ENCODE assay signal across 27 cellular contexts in genomic region chr14:75091251-75091650, GRCh38. TPM values are rescaled to one million over a fixed set of nuclear protein-coding genes. Genes with fewer than 3 reads are reported as not detected.
"Had no signal": no experiment of that assay in that cellular context is flagged by ENCODE, and none has a peak within 500 bp of the region (broad histone marks: within the 10 kb centered on the region; RNA-seq: fewer than 3 reads in every experiment).

No MANE protein-coding gene starts in this region.

- H3K4me1 Mint-ChIP-seq: mesothelial cell of epicardium; naive thymus-derived CD4-positive, alpha-beta T cell; stimulated activated naive B cell treated with anti-CD40 and anti-IgM and Interleukin-4, amounts not matched to agents 10 μg/mL and 1 μg/mL and 100 μg/mL, for 72 hours had no signal

- H3K9me3 Mint-ChIP-seq: mesothelial cell of epicardium; naive thymus-derived CD4-positive, alpha-beta T cell; natural killer cell treated with Interleukin-12 subunit alpha and Interleukin-12 subunit beta and Interleukin-15 and Interleukin-18, amount 100 ng/mL, for 72 hours; stimulated activated naive B cell treated with anti-CD40 and anti-IgM and Interleukin-4, amounts not matched to agents 10 μg/mL and 1 μg/mL and 100 μg/mL, for 72 hours had no signal

- DNase-seq: islet precursor cell; left ventricle myocardium inferior; mesendoderm; mucosa of descending colon; naive thymus-derived CD4-positive, alpha-beta T cell; nucleus accumbens; pancreas; retina; right cardiac atrium; stimulated activated CD4-positive, alpha-beta T cell treated with anti-CD3 and anti-CD28 coated beads, Interleukin-12 subunit alpha, Interleukin-12 subunit beta, amount 100 ng/mL, for 4 hours; stimulated activated CD4-positive, alpha-beta T cell treated with anti-CD3 and anti-CD28 coated beads, Interleukin-15, amount 100 ng/mL, for 24 hours; stimulated activated CD4-positive, alpha-beta T cell treated with anti-CD3 and anti-CD28 coated beads, Interleukin-2, amount 100 ng/mL, for 24 hours; stimulated activated CD4-positive, alpha-beta T cell treated with anti-CD3 and anti-CD28 coated beads, Interleukin-4, amount 100 ng/mL, for 1 hour; stimulated activated naive B cell treated with anti-CD40 and anti-IgM and Interleukin-4, amounts not matched to agents 10 μg/mL and 1 μg/mL and 100 μg/mL, for 72 hours; stimulated activated naive CD8-positive, alpha-beta T cell treated with anti-CD3 and anti-CD28 coated beads, Interleukin-15, Interleukin-2, amounts not matched to agents 100 U/mL and 50 U/mL, for 24 hours; stomach; testis; thyroid gland; transverse colon had no signal

- H3K36me3 Mint-ChIP-seq: natural killer cell treated with Interleukin-12 subunit alpha and Interleukin-12 subunit beta and Interleukin-15 and Interleukin-18, amount 100 ng/mL, for 72 hours had no signal

- H3K27me3 Mint-ChIP-seq: naive thymus-derived CD4-positive, alpha-beta T cell; natural killer cell treated with Interleukin-12 subunit alpha and Interleukin-12 subunit beta and Interleukin-15 and Interleukin-18, amount 100 ng/mL, for 72 hours; stimulated activated naive B cell treated with anti-CD40 and anti-IgM and Interleukin-4, amounts not matched to agents 10 μg/mL and 1 μg/mL and 100 μg/mL, for 72 hours had no signal

- H3K4me3 ChIP-seq: left ventricle myocardium inferior, lung, mucosa of descending colon, pancreas, prostate gland, skin epidermis, stomach, testis, thyroid gland, transverse colon, upper lobe of left lung, vagina had no signal

- H3K9me3 ChIP-seq: left ventricle myocardium inferior, mucosa of descending colon, pancreas, prostate gland, stomach, testis, thyroid gland, transverse colon, upper lobe of left lung, vagina had no signal

- H3K4me3 Mint-ChIP-seq: mesothelial cell of epicardium; naive thymus-derived CD4-positive, alpha-beta T cell; natural killer cell treated with Interleukin-12 subunit alpha and Interleukin-12 subunit beta and Interleukin-15 and Interleukin-18, amount 100 ng/mL, for 72 hours; stimulated activated naive B cell treated with anti-CD40 and anti-IgM and Interleukin-4, amounts not matched to agents 10 μg/mL and 1 μg/mL and 100 μg/mL, for 72 hours had no signal

- H3K27me3 ChIP-seq: pancreas, stomach, testis, thyroid gland, transverse colon, upper lobe of left lung, vagina had no signal

- FAIRE-seq: pancreas had no signal

- H3K27ac ChIP-seq: left ventricle myocardium inferior, pancreas, prostate gland, skin epidermis, stomach, testis, thyroid gland, transverse colon, upper lobe of left lung, vagina had no signal

- H3K4me1 ChIP-seq: left ventricle myocardium inferior, pancreas, prostate gland, stomach, testis, thyroid gland, transverse colon, upper lobe of left lung, vagina had no signal

- H3K27ac Mint-ChIP-seq: mesothelial cell of epicardium; natural killer cell treated with Interleukin-12 subunit alpha and Interleukin-12 subunit beta and Interleukin-15 and Interleukin-18, amount 100 ng/mL, for 72 hours; stimulated activated naive B cell treated with anti-CD40 and anti-IgM and Interleukin-4, amounts not matched to agents 10 μg/mL and 1 μg/mL and 100 μg/mL, for 72 hours had no signal

- ATAC-seq: mucosa of descending colon; naive thymus-derived CD4-positive, alpha-beta T cell; natural killer cell treated with Interleukin-12 subunit alpha and Interleukin-12 subunit beta and Interleukin-15 and Interleukin-18, amount 100 ng/mL, for 72 hours; pancreas; right cardiac atrium; sciatic nerve; stimulated activated naive B cell treated with anti-CD40 and anti-IgM and Interleukin-4, amounts not matched to agents 10 μg/mL and 1 μg/mL and 100 μg/mL, for 72 hours; stimulated activated naive CD8-positive, alpha-beta T cell treated with anti-CD3 and anti-CD28 coated beads, Interleukin-15, Interleukin-2, amounts not matched to agents 100 U/mL and 50 U/mL, for 24 hours had no signal

RNA-seq across cellular contexts. Expression of gene ZC2HC1C, which starts 21.8 kb away (rescaled TPM):
- total RNA-seq: vagina had no signal
